Comparison of ENCODE assay signal across 15 cellular contexts in genomic region chr12:94187351-94187750, GRCh38. TPM values are rescaled to one million over a fixed set of nuclear protein-coding genes. Genes with fewer than 3 reads are reported as not detected.
DNase-seq lines count a peak whose midpoint lies in the region; ATAC-seq and TF ChIP-seq lines count a peak whose summit lies in the region.
"Had no signal": no experiment of that assay in that cellular context is flagged by ENCODE, and none has a peak within 500 bp of the region (broad histone marks: within the 10 kb centered on the region; RNA-seq: fewer than 3 reads in every experiment).

No MANE protein-coding gene starts in this region.

- peaks cover 9% of the 10 kb centered on the region for H3K36me3 Mint-ChIP-seq in activated naive CD8-positive, alpha-beta T cell treated with anti-CD3 and anti-CD28 coated beads for 36 hours

- POLR2A ChIA-PET in GM10248 (lab: Yijun Ruan, JAX), result no interaction called here

- DNase-seq in NCI-H2107 treated with DMSO at 0.1 percent for 48 hours (lab: John Stamatoyannopoulos, UW; ENCODE audit: unreplicated experiment), result peak; percentile 72
- no peak for DNase-seq in NCI-H2107 (lab: John Stamatoyannopoulos, UW)
- peak in 23 of 42 donors; percentile 13 to 70 (median 39) for DNase-seq in head of caudate nucleus
- no peak for DNase-seq in suprapubic skin (ENCODE audit: low spot score in 2 of 2)
- no peak for DNase-seq in activated naive CD8-positive, alpha-beta T cell treated with anti-CD3 and anti-CD28 coated beads for 36 hours
- no peak for DNase-seq in GM10248 (ENCODE audit: extremely low spot score)
- DNase-seq: activated CD8-positive, alpha-beta T cell treated with anti-CD3 and anti-CD28 coated beads, Interleukin-2, amount 10 ng/mL, durations not matched to agents 7 days and 5 days; activated gamma-delta T cell treated with Interleukin-2 at 50 U/mL for 16 hours; NCI-H1436 treated with DMSO at 0.1 percent for 48 hours; NK-92 treated with Interleukin-12 subunit alpha and Interleukin-12 subunit beta, amount 100 ng/mL, for 24 hours; SHP77 had no signal

- H3K4me3 ChIP-seq in suprapubic skin, result peak overlapping the region; percentile 23
- H3K4me3 ChIP-seq: cardiac muscle cell had no signal

- H3K4me1 ChIP-seq in suprapubic skin, result peaks cover 5% of the 10 kb centered on the region

- peaks cover 2% of the 10 kb centered on the region for H3K4me1 Mint-ChIP-seq in activated naive CD8-positive, alpha-beta T cell treated with anti-CD3 and anti-CD28 coated beads for 36 hours

- H3K27me3 Mint-ChIP-seq in activated naive CD8-positive, alpha-beta T cell treated with anti-CD3 and anti-CD28 coated beads for 36 hours, result no peaks in the 10 kb centered on the region

- TF ChIP-seq CTCF in suprapubic skin (IDR thresholded peaks at IDR 0.05), result no peak
- no peak for TF ChIP-seq CTCF in GM10248 (IDR thresholded peaks at IDR 0.05; ENCODE audit: control extremely low read depth, extremely low read depth, low read depth, missing control alignments)

- H3K4me3 Mint-ChIP-seq in activated naive CD8-positive, alpha-beta T cell treated with anti-CD3 and anti-CD28 coated beads for 36 hours, result no peak overlapping the region
- H3K4me3 Mint-ChIP-seq: activated CD8-positive, alpha-beta T cell treated with anti-CD3 and anti-CD28 coated beads, Interleukin-2, amount 10 ng/mL, durations not matched to agents 7 days and 5 days had no signal

- H3K36me3 ChIP-seq in suprapubic skin, result no peaks in the 10 kb centered on the region
- H3K36me3 ChIP-seq: cardiac muscle cell, ovary had no signal

- no peak for TF ChIP-seq POLR2A in suprapubic skin (IDR thresholded peaks at IDR 0.05)

- H3K9me3 Mint-ChIP-seq in activated naive CD8-positive, alpha-beta T cell treated with anti-CD3 and anti-CD28 coated beads for 36 hours, result peaks cover 4% of the 10 kb centered on the region

- 42% methylated on average over 12 of the region's 12 CpGs for WGBS in suprapubic skin

- no peak for ATAC-seq in HG03135 (IDR thresholded peaks at IDR 0.05; ENCODE audit: unreplicated experiment)
- ATAC-seq: activated CD8-positive, alpha-beta T cell treated with anti-CD3 and anti-CD28 coated beads, Interleukin-2, amount 10 ng/mL, durations not matched to agents 7 days and 5 days had no signal

- intact Hi-C loops in head of caudate nucleus (cut with DNase I), result loop anchor here (2.0 kb wide), 1 partner anchor 39 kb away; the partner anchor contains the start of gene PLXNC1

- peak overlapping the region; percentile 53 for H3K27ac ChIP-seq in angular gyrus (ENCODE audit: low read depth, low read length)
- H3K27ac ChIP-seq in suprapubic skin, result no peak overlapping the region
- H3K27ac ChIP-seq: cardiac muscle cell, ovary had no signal

- CTCF ChIA-PET in GM10248 (lab: Yijun Ruan, JAX), result interaction anchor here (0.9 kb wide), 1 partner anchor 14 kb away, joined by 3 read pairs; no protein-coding TSS in a partner anchor

- no peak for TF ChIP-seq EP300 in suprapubic skin (IDR thresholded peaks at IDR 0.05)

- H3K9me3 ChIP-seq in suprapubic skin, result no peaks in the 10 kb centered on the region
- H3K9me3 ChIP-seq: ovary had no signal

- no peak overlapping the region for H3K27ac Mint-ChIP-seq in activated naive CD8-positive, alpha-beta T cell treated with anti-CD3 and anti-CD28 coated beads for 36 hours
- H3K27ac Mint-ChIP-seq: activated CD8-positive, alpha-beta T cell treated with anti-CD3 and anti-CD28 coated beads, Interleukin-2, amount 10 ng/mL, durations not matched to agents 7 days and 5 days had no signal

- peaks cover 5% of the 10 kb centered on the region for H3K27me3 ChIP-seq in suprapubic skin
- H3K27me3 ChIP-seq: cardiac muscle cell, ovary had no signal

RNA-seq across cellular contexts. Expression of gene PLXNC1, which starts 39.0 kb away (rescaled TPM):
- 10 to 100 TPM in 3 of 4 donors, 1 to 10 TPM in 1; 8.1 to 30.9 (median 15.3) TPM for total RNA-seq in suprapubic skin
- total RNA-seq in activated naive CD8-positive, alpha-beta T cell treated with anti-CD3 and anti-CD28 coated beads for 36 hours, result 1 to 10 TPM; 4.7 to 6.0 TPM

Comparison
In these comparisons a context has a peak if more than half of its experiments do, and no peak if none do; other contexts are left out.
1. DNase-seq: peak in NCI-H2107 treated with DMSO at 0.1 percent for 48 hours (single experiment) and head of caudate nucleus (23 of 42); none in NCI-H2107 (single experiment), suprapubic skin (0 of 2), activated naive CD8-positive, alpha-beta T cell treated with anti-CD3 and anti-CD28 coated beads for 36 hours (single experiment) and GM10248 (single experiment).